15 cellular contexts compared by ENCODE assay signal in genomic region chr6:112205521-112206458, GRCh38. TPM values are rescaled to one million over a fixed set of nuclear protein-coding genes. Genes with fewer than 3 reads are reported as not detected.
A peak's percentile ranks its signal among the peaks of the same experiment; 100 is the strongest.
DNase-seq lines count a peak whose midpoint lies in the region; FAIRE-seq and TF ChIP-seq lines count a peak whose summit lies in the region.
"Had no signal": no experiment of that assay in that cellular context is flagged by ENCODE, and none has a peak within 500 bp of the region (broad histone marks: within the 10 kb centered on the region; RNA-seq: fewer than 3 reads in every experiment).

No MANE protein-coding gene starts in this region.

- H2AK5ac ChIP-seq in H1 (ENCODE audit: low read depth, low read length), result no peak overlapping the region

- no peak overlapping the region for H2BK15ac ChIP-seq in H1 (ENCODE audit: low read length)

- no peaks in the 10 kb centered on the region for H3K36me3 ChIP-seq in H1 (ENCODE audit: control insufficient read depth in 2 of 4, insufficient read depth in 4 of 4, low read length in 3 of 4)

- CTCF ChIA-PET in H1 (lab: Charles Lee; ENCODE audit: partially characterized antibody), result no interaction called here

- H3K9ac ChIP-seq in H1 (replicated peaks in 1 of 4; ENCODE audit: extremely low read depth in 1 of 4, low read depth in 3 of 4, low read length in 3 of 4), result no peak overlapping the region
- H3K9ac ChIP-seq: KMS-11 had no signal

- H4K8ac ChIP-seq in H1 (ENCODE audit: extremely low read depth, insufficient read depth, low read length), result no peak overlapping the region

- 0 out of 2 replicates have a peak overlapping the region, but pooled peaks have one; percentile 77 for H2BK20ac ChIP-seq in H1 (ENCODE audit: low read length)

- no peaks in the 10 kb centered on the region for H3K23me2 ChIP-seq in H1 (ENCODE audit: low read depth, low read length)

- TF ChIP-seq POLR2A in H1 (IDR thresholded peaks at IDR 0.05; ENCODE audit: control extremely low read depth in 1 of 2, low read depth in 2 of 2, low read length in 2 of 2), result no peak

- no peaks in the 10 kb centered on the region for H3K79me1 ChIP-seq in H1 (ENCODE audit: low read depth, low read length)

- POLR2A ChIA-PET in H1 (lab: Charles Lee; ENCODE audit: partially characterized antibody), result interaction anchor here (0.6 kb wide), 1 partner anchor 62 kb away, joined by 3 read pairs; no protein-coding TSS in a partner anchor

- H3K27ac ChIP-seq in H1 (ENCODE audit: low read depth, low read length), result no peak overlapping the region
- H3K27ac ChIP-seq: KMS-11, SK-N-MC had no signal

- DNase-seq in AG10803 (ENCODE audit: low read depth) (peak; percentile 59), M059J (ENCODE audit: low read depth) (peak; percentile 96), H1 (ENCODE audit: low read depth in 1 of 2, low spot score in 2 of 2) (peak in 1 of 2 experiments; percentile 19), lung microvascular endothelial cell (ENCODE audit: low read depth in 2 of 2) (peak; percentile 61 to 76), medulla oblongata (ENCODE audit: extremely low spot score) (no peak), islet precursor cell (no peak), T-helper 1 cell (no peak), germinal center (ENCODE audit: low spot score) (no peak)
- DNase-seq: activated CD4-positive, alpha-beta T cell treated with anti-CD3 and anti-CD28 coated beads, Interleukin-2, amount 10 ng/mL, durations not matched to agents 7 days and 5 days; cortex of kidney; naive thymus-derived CD8-positive, alpha-beta T cell; NCI-H2107 had no signal

- H3K4me3 ChIP-seq in AG10803 (ENCODE audit: low read length) (no peak overlapping the region), H1 (ENCODE audit: extremely low read depth in 1 of 4, insufficient read depth in 2 of 4, low read depth in 3 of 4, low read length in 4 of 4) (no peak overlapping the region)
- H3K4me3 ChIP-seq: SK-N-MC had no signal

- H3K4ac ChIP-seq in H1 (replicated peaks; ENCODE audit: insufficient read length, low read depth, low read length), result no peak overlapping the region

- H4K5ac ChIP-seq in H1 (ENCODE audit: insufficient read length, low read depth, low read length), result no peak overlapping the region

- H2AFZ ChIP-seq in H1 (ENCODE audit: low read length), result no peak overlapping the region

- H3K9me3 ChIP-seq in H1 (ENCODE audit: insufficient read depth in 2 of 2, low read depth in 1 of 2, low read length in 1 of 2), result no peaks in the 10 kb centered on the region

- H3K4me1 ChIP-seq in H1 (replicated peaks in 1 of 4; ENCODE audit: control insufficient read depth in 3 of 4, insufficient read depth in 4 of 4, low read length in 3 of 4), result peaks cover 0 to 6% (median 2%) of the 10 kb centered on the region in 4 experiments; a peak in 3 of 7 replicates

- no peak for FAIRE-seq in H1 (lab: Jason Lieb, UNC)
- FAIRE-seq: G401.6 had no signal

- H3K56ac ChIP-seq in H1 (replicated peaks; ENCODE audit: insufficient read length, low read depth, low read length), result no peak overlapping the region

- H4K20me1 ChIP-seq in H1 (replicated peaks in 1 of 2; ENCODE audit: control insufficient read depth in 1 of 2, insufficient read depth in 2 of 2, low read length in 2 of 2), result no peaks in the 10 kb centered on the region

- peak overlapping the region; percentile 56; the same call in 1 of the 2 replicates for H2BK12ac ChIP-seq in H1 (ENCODE audit: low read depth, low read length)

- H2BK120ac ChIP-seq in H1 (replicated peaks; ENCODE audit: low read depth, low read length), result no peak overlapping the region

- no peak overlapping the region for H3K14ac ChIP-seq in H1 (ENCODE audit: insufficient read length)

- H4K91ac ChIP-seq in H1 (replicated peaks; ENCODE audit: insufficient read length, low read length), result no peak overlapping the region

- H3K4me2 ChIP-seq in H1 (ENCODE audit: insufficient read depth in 1 of 2, low read depth in 2 of 2, low read length in 2 of 2), result no peak overlapping the region
- H3K4me2 ChIP-seq: KMS-11 had no signal

- TF ChIP-seq EP300 in H1 (IDR thresholded peaks at IDR 0.05; ENCODE audit: borderline replicate concordance in 1 of 2, low read depth in 2 of 2, low read length in 2 of 2), result no peak

- TF ChIP-seq CTCF in AG10803 (conservative IDR thresholded peaks at IDR 0.05; ENCODE audit: low read length) (no peak), H1 (IDR thresholded peaks at IDR 0.05; ENCODE audit: control extremely low read depth in 1 of 3, insufficient read depth in 1 of 3, low read depth in 1 of 3, low read length in 3 of 3) (no peak)

- no peaks in the 10 kb centered on the region for H3K79me2 ChIP-seq in H1 (ENCODE audit: control insufficient read depth in 1 of 2, insufficient read depth in 2 of 2, low read length in 2 of 2)

- 83% methylated on average over 5 of the region's 5 CpGs; no CpG with 5 or more reads in 1 of the 2 experiments for WGBS in H1 (ENCODE audit: extremely low coverage in 1 of 2, insufficient coverage in 1 of 2, insufficient read length in 1 of 2, insufficient replicate concordance in 2 of 2, low coverage in 1 of 2, low lambda C conversion rate in 2 of 2, missing lambda C conversion rate in 1 of 2), 2 experiments

- H3K23ac ChIP-seq in H1 (ENCODE audit: insufficient read length), result no peak overlapping the region

- H2BK5ac ChIP-seq in H1 (ENCODE audit: low read depth, low read length), result no peak overlapping the region; the same call in 1 of the 2 replicates

- no peak for TF ChIP-seq RAD21 in H1 (IDR thresholded peaks at IDR 0.05 in 1 of 2, conservative IDR thresholded peaks at IDR 0.05 in 1 of 2; ENCODE audit: low read depth in 2 of 2, low read length in 2 of 2)

- no peaks in the 10 kb centered on the region for H3K27me3 ChIP-seq in H1 (replicated peaks in 1 of 4; ENCODE audit: control insufficient read depth in 3 of 4, extremely low read depth in 1 of 4, insufficient read depth in 3 of 4, low read length in 3 of 4)

- peak overlapping the region; percentile 49; the same call in 1 of the 2 replicates for H3K18ac ChIP-seq in H1 (ENCODE audit: extremely low read depth, low read length)

TF ChIP-seq in H1, 55 proteins besides CTCF, POLR2A, EP300 and RAD21:
- TF ChIP-seq JUND (IDR thresholded peaks at IDR 0.05; ENCODE audit: low read length) (0 out of 2 replicates have a peak, but pooled peaks have one; percentile 20), BRCA1 (IDR thresholded peaks at IDR 0.05; ENCODE audit: low read depth, low read length) (no peak)

RNA-seq across cellular contexts. Expression of gene LAMA4, which starts 48.6 kb away (rescaled TPM):
- total RNA-seq in M059J (2014; rRNA removed; shearing (Covaris generic)), result 85.6 and 156 TPM in 2 replicates
- total RNA-seq in H1 (2021; fragmentation: NEBNext Ultra II Directional; extraction: Animal tissue kit (Norgen Biotek cat#: 25700)), result 0.92 and 1.5 TPM in 2 replicates
- 0.95 and 2.0 TPM in 2 replicates for polyA plus RNA-seq in H1 (2011; rRNA removed)
- 1.1 TPM for polyA plus RNA-seq in H1 (2011; cell fraction: cytosol; rRNA removed)
- polyA plus RNA-seq in H1 (2011; cell fraction: nucleus; rRNA removed), result 2.0 TPM
- 0.87 to 1.4 TPM (median 1.1 TPM) in 4 replicates for polyA plus RNA-seq in H1 (2012, experiment 1 of 2)
- polyA plus RNA-seq in H1 (2012, experiment 2 of 2), result 0.71 TPM
- polyA plus RNA-seq in H1 (2013, experiment 1 of 2), result 4.3 TPM
- 4.4 TPM for polyA plus RNA-seq in H1 (2013, experiment 2 of 2)
- polyA minus RNA-seq in H1 (2011; rRNA and poly(A)+ RNA removed), result 1.3 and 2.1 TPM in 2 replicates
- 1.5 TPM for polyA minus RNA-seq in H1 (2011; cell fraction: cytosol; rRNA and poly(A)+ RNA removed)
- polyA minus RNA-seq in H1 (2011; cell fraction: nucleus; rRNA and poly(A)+ RNA removed), result 2.7 TPM
- total RNA-seq in lung microvascular endothelial cell, result 456 and 465 TPM in 2 replicates
- total RNA-seq: activated CD4-positive, alpha-beta T cell treated with anti-CD3 and anti-CD28 coated beads, Interleukin-2, amount 10 ng/mL, durations not matched to agents 7 days and 5 days; naive thymus-derived CD8-positive, alpha-beta T cell had no signal
- polyA plus RNA-seq: naive thymus-derived CD8-positive, alpha-beta T cell had no signal

Comparison
In these comparisons a context has a peak if more than half of its experiments do, and no peak if none do; other contexts are left out.
1. DNase-seq: peak in AG10803 (single experiment), M059J (single experiment) and lung microvascular endothelial cell (2 of 2); none in medulla oblongata (single experiment), islet precursor cell (single experiment), T-helper 1 cell (0 of 5) and germinal center (single experiment).
2. RNA of gene LAMA4, which starts 48.6 kb away (total RNA-seq): 456 to 465 TPM in lung microvascular endothelial cell and 85.6 to 156 TPM in M059J; 0.92 to 1.5 TPM in H1; every median in the first group is over 10 times any median in the second.